Comparison of ENCODE assay signal across 8 cellular contexts in the genomic region with DNA sequence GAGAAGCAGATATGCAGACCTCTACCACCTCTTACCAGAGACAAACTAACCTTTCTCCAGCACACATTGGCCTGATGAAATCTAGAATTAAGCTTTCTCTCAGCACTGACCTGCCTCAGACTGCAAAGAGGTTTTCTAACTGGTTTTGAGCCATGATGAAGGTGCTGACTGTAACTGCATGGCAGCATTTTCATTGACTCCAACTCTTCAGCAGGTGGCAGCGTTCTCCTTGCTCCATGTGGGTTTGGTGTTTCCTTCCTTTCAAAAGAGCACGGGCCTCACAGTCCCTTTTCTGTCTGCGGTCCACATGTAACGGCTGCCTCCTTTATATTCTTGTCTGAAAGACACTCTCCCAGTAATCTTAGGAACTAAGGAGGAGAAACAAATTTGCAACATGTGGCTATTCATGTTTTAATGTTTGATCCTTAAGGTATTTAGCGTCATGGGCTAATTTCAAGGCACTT. TPM values are rescaled to one million over a fixed set of nuclear protein-coding genes. Genes with fewer than 3 reads are reported as not detected.
DNase-seq lines count a peak whose midpoint lies in the region; ATAC-seq and TF ChIP-seq lines count a peak whose summit lies in the region.

No MANE protein-coding gene starts in this region.

- DNase-seq in BE2C (peak; percentile 60), GM23248 (peak; percentile 79), NCI-H460 (ENCODE audit: extremely low read depth, low read depth) (peak; percentile 82), epithelial cell of esophagus (ENCODE audit: low read depth) (peak; percentile 76), natural killer cell (no peak), upper lobe of left lung (peak in 1 of 2 donors; percentile 77), GM19240 (ENCODE audit: insufficient read length, low spot score) (no peak)
- DNase-seq in activated CD8-positive, alpha-beta T cell treated with anti-CD3 and anti-CD28 coated beads, Interleukin-2, amount 10 ng/mL, durations not matched to agents 7 days and 5 days: peak; percentile 74

- no peaks in the 10 kb centered on the region for H3K79me2 ChIP-seq in GM23248 (ENCODE audit: insufficient read depth)

- peak overlapping the region; percentile 43; the same call in 1 of the 2 replicates for H2AFZ ChIP-seq in GM23248

- POLR2A ChIA-PET in activated CD8-positive, alpha-beta T cell treated with anti-CD3 and anti-CD28 coated beads, Interleukin-2, amount 10 ng/mL, durations not matched to agents 7 days and 5 days (lab: Charles Lee): interaction anchor here (2.8 kb wide), 1 partner anchor 11 kb away, joined by 14 read pairs; no protein-coding TSS in a partner anchor

- H3K27ac ChIP-seq in GM23248 (no peak overlapping the region), upper lobe of left lung (no peak overlapping the region)

- CTCF ChIA-PET in activated CD8-positive, alpha-beta T cell treated with anti-CD3 and anti-CD28 coated beads, Interleukin-2, amount 10 ng/mL, durations not matched to agents 7 days and 5 days (lab: Charles Lee): interaction anchor here (0.7 to 5.0 kb wide), 19 partner anchors 8 to 732 kb away, joined by 3 to 55 read pairs (median 4); partner anchors contain the start of genes ATAD1 and RNLS

- H3K9me3 ChIP-seq in BE2C (no peaks in the 10 kb centered on the region), GM23248 (ENCODE audit: low read depth) (no peaks in the 10 kb centered on the region), upper lobe of left lung (no peaks in the 10 kb centered on the region)

- WGBS in GM23248 (ENCODE audit: low coverage in 1 of 2, low lambda C conversion rate in 2 of 2, missing lambda C conversion rate in 2 of 2), 2 experiments: 17 to 28% methylated on average over 5 of the region's 5 CpGs
- whole genome bisulfite sequencing in upper lobe of left lung, 2 donors: 12 to 15% methylated on average over 5 of the region's 5 CpGs

- no peaks in the 10 kb centered on the region for H3K9me2 ChIP-seq in GM23248 (ENCODE audit: insufficient read depth)

- no peak overlapping the region for H3K27ac Mint-ChIP-seq in activated CD8-positive, alpha-beta T cell treated with anti-CD3 and anti-CD28 coated beads, Interleukin-2, amount 10 ng/mL, durations not matched to agents 7 days and 5 days
- H3K27ac Mint-ChIP-seq in natural killer cell: no peak overlapping the region

- TF ChIP-seq EP300 in upper lobe of left lung (IDR thresholded peaks at IDR 0.05): no peak

- H3K4me3 Mint-ChIP-seq in activated CD8-positive, alpha-beta T cell treated with anti-CD3 and anti-CD28 coated beads, Interleukin-2, amount 10 ng/mL, durations not matched to agents 7 days and 5 days: no peak overlapping the region
- H3K4me3 Mint-ChIP-seq in natural killer cell: no peak overlapping the region

- H4K20me1 ChIP-seq in GM23248 (ENCODE audit: insufficient read depth): no peaks in the 10 kb centered on the region

- H3K4me3 ChIP-seq in BE2C (ENCODE audit: low read depth, low read length) (no peak overlapping the region), GM23248 (no peak overlapping the region), epithelial cell of esophagus (ENCODE audit: low read length) (no peak overlapping the region), upper lobe of left lung (no peak overlapping the region)

- TF ChIP-seq POLR2A in upper lobe of left lung (IDR thresholded peaks at IDR 0.05): no peak

- peak; percentile 84 for TF ChIP-seq CTCF in BE2C (IDR thresholded peaks at IDR 0.05; ENCODE audit: low read depth, low read length)
- peak; percentile 78 for TF ChIP-seq CTCF in epithelial cell of esophagus (IDR thresholded peaks at IDR 0.05; ENCODE audit: insufficient read depth, low read depth, low read length, missing control alignments)
- peak; percentile 34 for TF ChIP-seq CTCF in natural killer cell (IDR thresholded peaks at IDR 0.05)
- peak; percentile 41 to 66 (median 56) for TF ChIP-seq CTCF in upper lobe of left lung (IDR thresholded peaks at IDR 0.05)

- H3K4me2 ChIP-seq in GM23248 (ENCODE audit: unreplicated experiment): no peak overlapping the region

- H3K36me3 ChIP-seq in BE2C: no peaks in the 10 kb centered on the region
- H3K36me3 ChIP-seq in GM23248 (ENCODE audit: low read depth): no peaks in the 10 kb centered on the region
- H3K36me3 ChIP-seq in upper lobe of left lung: no peaks in the 10 kb centered on the region

- peak; percentile 94 for ATAC-seq in activated CD8-positive, alpha-beta T cell treated with anti-CD3 and anti-CD28 coated beads, Interleukin-2, amount 10 ng/mL, durations not matched to agents 7 days and 5 days
- peak; percentile 65 to 88 (median 79) for ATAC-seq in natural killer cell
- ATAC-seq in upper lobe of left lung (ENCODE audit: low FRiP score in 2 of 2): peak; percentile 68 to 84

- H3K27me3 Mint-ChIP-seq in activated CD8-positive, alpha-beta T cell treated with anti-CD3 and anti-CD28 coated beads, Interleukin-2, amount 10 ng/mL, durations not matched to agents 7 days and 5 days (ENCODE audit: low read depth): no peaks in the 10 kb centered on the region
- no peaks in the 10 kb centered on the region for H3K27me3 Mint-ChIP-seq in natural killer cell (ENCODE audit: low read depth in 2 of 2)

- intact Hi-C loops in natural killer cell (cut with micrococcal nuclease): loop anchor here (1.0 kb wide), 1 partner anchor 703 kb away; no protein-coding TSS in a partner anchor

- no peaks in the 10 kb centered on the region for H3K27me3 ChIP-seq in BE2C
- H3K27me3 ChIP-seq in GM23248 (replicated peaks; ENCODE audit: insufficient read depth): no peaks in the 10 kb centered on the region
- H3K27me3 ChIP-seq in upper lobe of left lung: no peaks in the 10 kb centered on the region

- H3K4me1 ChIP-seq in BE2C: peaks cover 5% of the 10 kb centered on the region; the same call in 1 of the 2 replicates
- H3K4me1 ChIP-seq in GM23248 (ENCODE audit: insufficient read depth): peaks cover 6% of the 10 kb centered on the region
- H3K4me1 ChIP-seq in upper lobe of left lung: no peaks in the 10 kb centered on the region

- peaks cover 22% of the 10 kb centered on the region for H3K4me1 Mint-ChIP-seq in activated CD8-positive, alpha-beta T cell treated with anti-CD3 and anti-CD28 coated beads, Interleukin-2, amount 10 ng/mL, durations not matched to agents 7 days and 5 days (ENCODE audit: low read depth)
- peaks cover 6 to 12% of the 10 kb centered on the region in 2 donors for H3K4me1 Mint-ChIP-seq in natural killer cell

- no peaks in the 10 kb centered on the region for H3F3A ChIP-seq in GM23248 (ENCODE audit: insufficient read depth)

- H3K9me3 Mint-ChIP-seq in activated CD8-positive, alpha-beta T cell treated with anti-CD3 and anti-CD28 coated beads, Interleukin-2, amount 10 ng/mL, durations not matched to agents 7 days and 5 days (ENCODE audit: insufficient read depth): no peaks in the 10 kb centered on the region
- H3K9me3 Mint-ChIP-seq in natural killer cell: no peaks in the 10 kb centered on the region

- peaks cover 2% of the 10 kb centered on the region for H3K36me3 Mint-ChIP-seq in activated CD8-positive, alpha-beta T cell treated with anti-CD3 and anti-CD28 coated beads, Interleukin-2, amount 10 ng/mL, durations not matched to agents 7 days and 5 days (ENCODE audit: low read depth)
- H3K36me3 Mint-ChIP-seq in natural killer cell: no peaks in the 10 kb centered on the region

- no peak overlapping the region for H3K9ac ChIP-seq in GM23248

- in situ Hi-C loops in GM23248 (cut with MboI): loop anchor here (10.0 kb wide), 2 partner anchors 544 to 704 kb away; no protein-coding TSS in a partner anchor

RNA-seq across cellular contexts. Expression of gene KLLN, which starts 12.6 kb away (rescaled TPM):
- 1.0 TPM for polyA plus RNA-seq in BE2C (2012; ENCODE audit: insufficient read depth, insufficient read length, low read depth)
- total RNA-seq in GM23248 (2014; rRNA removed; shearing (Covaris generic)): 1.1 TPM in 1 of 2 replicates, not detected in the other
- polyA plus RNA-seq in GM23248 (2016; fragmentation: Nextera tagmentation; extraction: Ambion mirVana): 0.39 and 0.56 TPM in 2 replicates
- 1.6 and 2.1 TPM in 2 replicates for total RNA-seq in NCI-H460 (2014; rRNA removed; shearing (Covaris generic))
- 1.4 TPM in 2 replicates for polyA plus RNA-seq in NCI-H460 (2014; cell fraction: nucleus; rRNA removed)
- total RNA-seq in activated CD8-positive, alpha-beta T cell treated with anti-CD3 and anti-CD28 coated beads, Interleukin-2, amount 10 ng/mL, durations not matched to agents 7 days and 5 days: under 1 TPM; 0.79 to 0.94 TPM
- total RNA-seq in natural killer cell (under 1 TPM; 0.68 to 0.73 (median 0.70) TPM), upper lobe of left lung (under 1 TPM in 4 of 6 donors, not detected in 2; 0.20 to 0.54 (median 0.44) TPM)

RNA-seq across cellular contexts. Expression of gene PTEN, which starts 12.7 kb away (rescaled TPM):
- polyA plus RNA-seq in BE2C (2012; ENCODE audit: insufficient read depth, insufficient read length, low read depth): 49.9 TPM
- total RNA-seq in GM23248 (2014; rRNA removed; shearing (Covaris generic)): 79.4 and 93.9 TPM in 2 replicates
- polyA plus RNA-seq in GM23248 (2016; fragmentation: Nextera tagmentation; extraction: Ambion mirVana): 34.9 and 35.5 TPM in 2 replicates
- total RNA-seq in NCI-H460 (2014; rRNA removed; shearing (Covaris generic)): 166 and 194 TPM in 2 replicates
- polyA plus RNA-seq in NCI-H460 (2014; cell fraction: nucleus; rRNA removed): 50.6 and 64.0 TPM in 2 replicates
- total RNA-seq in activated CD8-positive, alpha-beta T cell treated with anti-CD3 and anti-CD28 coated beads, Interleukin-2, amount 10 ng/mL, durations not matched to agents 7 days and 5 days: 10 to 100 TPM; 87.2 to 91.9 TPM
- total RNA-seq in natural killer cell (100 to 1,000 TPM; 107 to 142 (median 121) TPM), upper lobe of left lung (100 to 1,000 TPM in 3 of 6 donors, 10 to 100 TPM in 3; 63.3 to 177 (median 99.0) TPM)

RNA-seq across cellular contexts. Expression of gene ATAD1, which starts 32.7 kb away (rescaled TPM):
- 32.5 TPM for polyA plus RNA-seq in BE2C (2012; ENCODE audit: insufficient read depth, insufficient read length, low read depth)
- total RNA-seq in GM23248 (2014; rRNA removed; shearing (Covaris generic)): 43.9 and 66.8 TPM in 2 replicates
- polyA plus RNA-seq in GM23248 (2016; fragmentation: Nextera tagmentation; extraction: Ambion mirVana): 52.4 and 52.8 TPM in 2 replicates
- 232 TPM in 2 replicates for total RNA-seq in NCI-H460 (2014; rRNA removed; shearing (Covaris generic))
- 111 and 158 TPM in 2 replicates for polyA plus RNA-seq in NCI-H460 (2014; cell fraction: nucleus; rRNA removed)
- total RNA-seq in activated CD8-positive, alpha-beta T cell treated with anti-CD3 and anti-CD28 coated beads, Interleukin-2, amount 10 ng/mL, durations not matched to agents 7 days and 5 days: 10 to 100 TPM; 38.9 to 42.5 TPM
- total RNA-seq in natural killer cell (10 to 100 TPM; 37.5 to 55.2 (median 43.0) TPM), upper lobe of left lung (10 to 100 TPM in 5 of 6 donors, 1 to 10 TPM in 1; 6.3 to 66.9 (median 36.2) TPM)

Comparison
In these comparisons a context has a peak if more than half of its experiments do, and no peak if none do; other contexts are left out.
1. DNase-seq: peak in BE2C (single experiment), GM23248 (single experiment), NCI-H460 (single experiment), activated CD8-positive, alpha-beta T cell treated with anti-CD3 and anti-CD28 coated beads, Interleukin-2, amount 10 ng/mL, durations not matched to agents 7 days and 5 days (single experiment) and epithelial cell of esophagus (single experiment); none in natural killer cell (single experiment) and GM19240 (single experiment).
2. CTCF ChIP-seq: peak in every context shown above with its lines; median percentile 84 in BE2C; 78 in epithelial cell of esophagus; 56 in upper lobe of left lung; 34 in natural killer cell.
3. Peak in every context shown above with its lines, with median percentiles within 50 percentile points of each other: ATAC-seq.